ENCODE assay signal across 32 cellular contexts in the genomic region with DNA sequence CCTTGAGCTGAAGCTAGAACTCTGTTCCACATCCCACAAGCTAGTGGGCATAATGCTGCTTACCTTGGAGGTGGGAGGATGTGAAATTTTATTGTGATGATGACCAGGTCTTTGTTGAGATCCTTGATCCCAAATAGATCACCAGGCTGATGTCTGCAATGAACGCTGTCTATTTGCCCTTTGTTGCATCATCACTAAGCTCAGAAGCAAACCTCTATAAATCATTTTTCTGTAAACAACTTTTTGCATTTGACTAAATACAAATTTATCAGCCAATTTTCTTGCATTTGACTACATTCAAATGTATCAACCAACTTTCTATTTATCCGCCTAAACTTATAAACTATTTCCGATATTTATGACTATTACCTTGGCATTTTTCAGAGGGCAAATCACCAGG. TPM values are rescaled to one million over a fixed set of nuclear protein-coding genes. Genes with fewer than 3 reads are reported as not detected.
DNase-seq lines count a peak whose midpoint lies in the region; ATAC-seq and TF ChIP-seq lines count a peak whose summit lies in the region.
"Had no signal": no experiment of that assay in that cellular context is flagged by ENCODE, and none has a peak within 500 bp of the region (broad histone marks: within the 10 kb centered on the region; RNA-seq: fewer than 3 reads in every experiment).

No MANE protein-coding gene starts in this region.

- no peak overlapping the region for H2AK5ac ChIP-seq in mesenchymal stem cell (ENCODE audit: low read length, severe bottlenecking)

- H3K9me3 ChIP-seq in adipocyte (ENCODE audit: control insufficient read depth, low read length) = no peaks in the 10 kb centered on the region
- H3K9me3 ChIP-seq in mesenchymal stem cell (ENCODE audit: control insufficient read depth, low read length) = no peaks in the 10 kb centered on the region
- no peaks in the 10 kb centered on the region for H3K9me3 ChIP-seq in uterus
- H3K9me3 ChIP-seq in body of pancreas = no peaks in the 10 kb centered on the region
- H3K9me3 ChIP-seq: colonic mucosa, left lung had no signal

- no peak overlapping the region for H4K8ac ChIP-seq in mesenchymal stem cell (ENCODE audit: low read length)

- H3K4me2 ChIP-seq in mesenchymal stem cell (ENCODE audit: low read length, poor library complexity, severe bottlenecking) = no peak overlapping the region

- H3K4me3 Mint-ChIP-seq in T-helper 1 cell treated with Interleukin-12 subunit alpha and Interleukin-12 subunit beta and Interleukin-4 antibody, amounts not matched to agents 30 μg/mL and 1 μg/mL, for 36 hours = no peak overlapping the region
- H3K4me3 Mint-ChIP-seq: CD4-positive, CD25-positive, alpha-beta regulatory T cell; type B pancreatic cell had no signal

- no peaks in the 10 kb centered on the region for H3K9me3 Mint-ChIP-seq in T-helper 1 cell treated with Interleukin-12 subunit alpha and Interleukin-12 subunit beta and Interleukin-4 antibody, amounts not matched to agents 30 μg/mL and 1 μg/mL, for 36 hours
- H3K9me3 Mint-ChIP-seq: activated naive CD4-positive, alpha-beta T cell treated with anti-CD3 and anti-CD28 coated beads, Interleukin-2, amount 50 U/mL, for 72 hours had no signal

- ATAC-seq in body of pancreas = no peak
- no peak for ATAC-seq in GM19035 (IDR thresholded peaks at IDR 0.05; ENCODE audit: unreplicated experiment)
- no peak for ATAC-seq in HG03039 (IDR thresholded peaks at IDR 0.05; ENCODE audit: unreplicated experiment)
- ATAC-seq: activated naive CD4-positive, alpha-beta T cell treated with anti-CD3 and anti-CD28 coated beads, Interleukin-2, amount 50 U/mL, for 72 hours; left lung; Right ventricle myocardium inferior; sciatic nerve had no signal

- DNase-seq in T-helper 1 cell = no peak
- DNase-seq in adipocyte (ENCODE audit: low read depth) = no peak
- DNase-seq in mesenchymal stem cell = no peak
- DNase-seq in uterus = no peak
- no peak for DNase-seq in body of pancreas
- DNase-seq: 8988T; activated CD4-positive, alpha-beta T cell treated with anti-CD3 and anti-CD28 coated beads for 48 hours; anterior cingulate cortex; CD4-positive, CD25-positive, alpha-beta regulatory T cell; colonic mucosa; DMS79 treated with DMSO at 0.1 percent for 48 hours; effector CD8-positive, alpha-beta T cell; GDM1; islet precursor cell; Karpas-422; left lung; NCI-H1417 treated with DMSO at 0.1 percent for 48 hours; NCI-H2029 treated with DMSO at 0.1 percent for 48 hours; NCI-H2227 treated with DMSO at 0.1 percent for 48 hours; NCI-H526; NK-92 treated with Interleukin-12 subunit alpha and Interleukin-12 subunit beta, amount 100 ng/mL, for 24 hours; stimulated activated CD4-positive, alpha-beta T cell treated with anti-CD3 and anti-CD28 coated beads, Interleukin-4, amount 100 ng/mL, for 4 hours; T1000 had no signal

- no peaks in the 10 kb centered on the region for H3K27me3 Mint-ChIP-seq in T-helper 1 cell treated with Interleukin-12 subunit alpha and Interleukin-12 subunit beta and Interleukin-4 antibody, amounts not matched to agents 30 μg/mL and 1 μg/mL, for 36 hours (ENCODE audit: low read depth)
- H3K27me3 Mint-ChIP-seq: type B pancreatic cell had no signal

- H3K23ac ChIP-seq in mesenchymal stem cell (ENCODE audit: low read length in 2 of 2) = no peak overlapping the region

- H3K4me3 ChIP-seq in adipocyte (ENCODE audit: low read length) = peak overlapping the region; percentile 85
- peak overlapping the region in 1 of 2 experiments; percentile 89 for H3K4me3 ChIP-seq in mesenchymal stem cell (ENCODE audit: insufficient read depth in 1 of 2, low read depth in 1 of 2, low read length in 2 of 2)
- H3K4me3 ChIP-seq in uterus = no peak overlapping the region
- H3K4me3 ChIP-seq in body of pancreas = no peak overlapping the region
- H3K4me3 ChIP-seq: cardiac muscle cell, colonic mucosa, left lung had no signal

- H3K18ac ChIP-seq in mesenchymal stem cell (ENCODE audit: low read depth in 1 of 2, low read length in 2 of 2) = peak overlapping the region in 1 of 2 experiments; percentile 11

- H3K36me3 ChIP-seq in adipocyte (ENCODE audit: control insufficient read depth, insufficient read depth, low read length, severe bottlenecking) (peaks cover 83% of the 10 kb centered on the region), mesenchymal stem cell (ENCODE audit: control insufficient read depth in 1 of 2, insufficient read depth in 2 of 2, low read depth in 1 of 2, low read length in 2 of 2) (peaks cover 0 to 53% of the 10 kb centered on the region in 2 experiments), uterus (no peaks in the 10 kb centered on the region), body of pancreas (replicated peaks in 1 of 2; ENCODE audit: insufficient read depth in 1 of 2, low read depth in 2 of 2) (no peaks in the 10 kb centered on the region)
- H3K36me3 ChIP-seq: cardiac muscle cell, colonic mucosa, left lung had no signal

- peaks cover 25% of the 10 kb centered on the region for H3K4me1 Mint-ChIP-seq in T-helper 1 cell treated with Interleukin-12 subunit alpha and Interleukin-12 subunit beta and Interleukin-4 antibody, amounts not matched to agents 30 μg/mL and 1 μg/mL, for 36 hours (ENCODE audit: low read depth)
- H3K4me1 Mint-ChIP-seq: CD4-positive, CD25-positive, alpha-beta regulatory T cell had no signal

- no peak overlapping the region for H3K4ac ChIP-seq in mesenchymal stem cell (ENCODE audit: low read depth in 1 of 2, low read length in 2 of 2)

- H3K79me1 ChIP-seq in mesenchymal stem cell (replicated peaks; ENCODE audit: low read length, poor library complexity, severe bottlenecking) = peaks cover 6% of the 10 kb centered on the region

- WGBS in mesenchymal stem cell = 72% methylated on average over 3 of the region's 3 CpGs
- 82 to 86% methylated on average over 3 of the region's 3 CpGs for WGBS in body of pancreas, 2 donors

- TF ChIP-seq CTCF in uterus (IDR thresholded peaks at IDR 0.05) = no peak
- no peak for TF ChIP-seq CTCF in body of pancreas (IDR thresholded peaks at IDR 0.05)

- intact Hi-C loops in uterus (cut with DNase I; ENCODE audit: low total_unique reads) (no loop called here), body of pancreas (cut with DNase I) (no loop called here)

- H2BK5ac ChIP-seq in mesenchymal stem cell (ENCODE audit: low read depth, low read length, poor library complexity, severe bottlenecking) = no peak overlapping the region

- peaks cover 95% of the 10 kb centered on the region for H3K4me1 ChIP-seq in adipocyte (ENCODE audit: control insufficient read depth, insufficient read depth, low read length)
- H3K4me1 ChIP-seq in mesenchymal stem cell (ENCODE audit: control insufficient read depth, insufficient read depth, low read depth, low read length) = peaks cover 1% of the 10 kb centered on the region
- peaks cover 11 to 12% of the 10 kb centered on the region in 2 donors for H3K4me1 ChIP-seq in uterus
- H3K4me1 ChIP-seq in body of pancreas = no peaks in the 10 kb centered on the region
- H3K4me1 ChIP-seq: colonic mucosa had no signal

- H2AFZ ChIP-seq in mesenchymal stem cell (ENCODE audit: low read depth, low read length) = no peak overlapping the region

- H3K27me3 ChIP-seq in adipocyte (replicated peaks; ENCODE audit: control insufficient read depth, insufficient read depth, low read length) (no peaks in the 10 kb centered on the region), mesenchymal stem cell (ENCODE audit: control insufficient read depth in 1 of 2, insufficient read depth in 1 of 2, low read length in 2 of 2) (no peaks in the 10 kb centered on the region), uterus (no peaks in the 10 kb centered on the region), body of pancreas (no peaks in the 10 kb centered on the region)
- H3K27me3 ChIP-seq: cardiac muscle cell, colonic mucosa, left lung had no signal

- H3K14ac ChIP-seq in mesenchymal stem cell (ENCODE audit: low read length in 2 of 2) = no peak overlapping the region

- H3K9ac ChIP-seq in adipocyte (ENCODE audit: low read length) = peak overlapping the region; percentile 96
- peak overlapping the region; percentile 99 for H3K9ac ChIP-seq in mesenchymal stem cell (ENCODE audit: low read length)

- no peak overlapping the region for H2BK120ac ChIP-seq in mesenchymal stem cell (ENCODE audit: low read depth, low read length)

- no peak overlapping the region for H2BK15ac ChIP-seq in mesenchymal stem cell (ENCODE audit: low read depth, poor library complexity, severe bottlenecking)

- TF ChIP-seq POLR2A in uterus (IDR thresholded peaks at IDR 0.05) (no peak), body of pancreas (IDR thresholded peaks at IDR 0.05) (no peak)

- H3K27ac Mint-ChIP-seq in T-helper 1 cell treated with Interleukin-12 subunit alpha and Interleukin-12 subunit beta and Interleukin-4 antibody, amounts not matched to agents 30 μg/mL and 1 μg/mL, for 36 hours = peak overlapping the region; percentile 21
- H3K27ac Mint-ChIP-seq: activated naive CD4-positive, alpha-beta T cell treated with anti-CD3 and anti-CD28 coated beads, Interleukin-2, amount 50 U/mL, for 72 hours; CD4-positive, CD25-positive, alpha-beta regulatory T cell; type B pancreatic cell had no signal

- H4K91ac ChIP-seq in mesenchymal stem cell (ENCODE audit: low read length) = peak overlapping the region; percentile 3

- H3K27ac ChIP-seq in mesenchymal stem cell (ENCODE audit: low read length, poor library complexity, severe bottlenecking) = no peak overlapping the region
- peak overlapping the region; percentile 86 to 92 for H3K27ac ChIP-seq in uterus
- H3K27ac ChIP-seq in body of pancreas = no peak overlapping the region
- H3K27ac ChIP-seq: cardiac muscle cell, colonic mucosa, epithelial cell of prostate, left lung had no signal

- no peaks in the 10 kb centered on the region for H3K36me3 Mint-ChIP-seq in T-helper 1 cell treated with Interleukin-12 subunit alpha and Interleukin-12 subunit beta and Interleukin-4 antibody, amounts not matched to agents 30 μg/mL and 1 μg/mL, for 36 hours (ENCODE audit: low read depth)
- H3K36me3 Mint-ChIP-seq: activated naive CD4-positive, alpha-beta T cell treated with anti-CD3 and anti-CD28 coated beads, Interleukin-2, amount 50 U/mL, for 72 hours; CD4-positive, CD25-positive, alpha-beta regulatory T cell had no signal

- no peak overlapping the region for H2BK12ac ChIP-seq in mesenchymal stem cell (ENCODE audit: low read length in 2 of 2)

RNA-seq across cellular contexts. Expression of gene CCDC80, which starts 9.7 kb away (rescaled TPM):
- 220 TPM for polyA plus RNA-seq in mesenchymal stem cell (2013, experiment 1 of 2)
- 229 TPM for polyA plus RNA-seq in mesenchymal stem cell (2013, experiment 2 of 2)
- total RNA-seq in uterus (100 to 1,000 TPM in 2 of 4 donors, 10 to 100 TPM in 2; 29.7 to 207 (median 120) TPM), body of pancreas (10 to 100 TPM; 17.4 to 25.1 TPM)
- total RNA-seq: CD4-positive, CD25-positive, alpha-beta regulatory T cell had no signal

Comparison
In these comparisons a context has a peak if more than half of its experiments do, and no peak if none do; other contexts are left out.
1. H3K27ac ChIP-seq: peak in uterus (2 of 2); none in mesenchymal stem cell (single experiment) and body of pancreas (0 of 4).